Comparison of ENCODE assay signal across 25 cellular contexts in genomic region chr9:93801581-93802284, GRCh38.
"Had no signal": no experiment of that assay in that cellular context is flagged by ENCODE, and none has a peak within 500 bp of the region (broad histone marks: within the 10 kb centered on the region; RNA-seq: fewer than 3 reads in every experiment).

No MANE protein-coding gene starts in this region.

- H3K36me3 Mint-ChIP-seq: immature natural killer cell, mesothelial cell of epicardium had no signal

- H3K9me3 ChIP-seq: gastrocnemius medialis, mucosa of descending colon had no signal

- H3K4me3 Mint-ChIP-seq: immature natural killer cell, mesothelial cell of epicardium had no signal

- H3K36me3 ChIP-seq: esophagus squamous epithelium, gastrocnemius medialis, heart right ventricle, lower lobe of right lung had no signal

- H3K27me3 ChIP-seq: gastrocnemius medialis had no signal

- H3K4me3 ChIP-seq: coronary artery, dorsolateral prefrontal cortex, esophagus squamous epithelium, gastrocnemius medialis, heart right ventricle, lower lobe of right lung, mucosa of descending colon had no signal

- H3K27ac Mint-ChIP-seq: immature natural killer cell, mesothelial cell of epicardium had no signal

- FAIRE-seq: colon, endothelial cell of umbilical vein, kidney had no signal

- H3K4me1 Mint-ChIP-seq: immature natural killer cell, mesothelial cell of epicardium had no signal

- DNase-seq: dermis blood vessel endothelial cell; dorsolateral prefrontal cortex; effector CD4-positive, alpha-beta T cell; effector memory CD4-positive, alpha-beta T cell; esophagus squamous epithelium; foreskin fibroblast; foreskin melanocyte; gastrocnemius medialis; glutamatergic neuron; heart right ventricle; hippocampal formation; immature natural killer cell; islet precursor cell; kidney; kidney glomerular epithelial cell; left colon; left ventricle myocardium superior; lower lobe of right lung; mesenchymal stem cell; mucosa of descending colon had no signal

- H3K27ac ChIP-seq: coronary artery, dorsolateral prefrontal cortex, esophagus squamous epithelium, gastrocnemius medialis, heart right ventricle, lower lobe of right lung had no signal

- ATAC-seq: gastrocnemius medialis, heart right ventricle, left colon, left lobe of liver, left ventricle myocardium superior, mucosa of descending colon had no signal

- H3K4me1 ChIP-seq: esophagus squamous epithelium, gastrocnemius medialis, heart right ventricle, lower lobe of right lung had no signal
